Comparison of ENCODE assay signal across 1 cellular context in genomic region chr1:44694863-44695478, GRCh38.
TF ChIP-seq lines count a peak whose summit lies in the region.

No MANE protein-coding gene starts in this region.

TF ChIP-seq in HCT116, 20 proteins besides CTCF, POLR2A, EP300 and RAD21:
- TF ChIP-seq, protein P1, sequence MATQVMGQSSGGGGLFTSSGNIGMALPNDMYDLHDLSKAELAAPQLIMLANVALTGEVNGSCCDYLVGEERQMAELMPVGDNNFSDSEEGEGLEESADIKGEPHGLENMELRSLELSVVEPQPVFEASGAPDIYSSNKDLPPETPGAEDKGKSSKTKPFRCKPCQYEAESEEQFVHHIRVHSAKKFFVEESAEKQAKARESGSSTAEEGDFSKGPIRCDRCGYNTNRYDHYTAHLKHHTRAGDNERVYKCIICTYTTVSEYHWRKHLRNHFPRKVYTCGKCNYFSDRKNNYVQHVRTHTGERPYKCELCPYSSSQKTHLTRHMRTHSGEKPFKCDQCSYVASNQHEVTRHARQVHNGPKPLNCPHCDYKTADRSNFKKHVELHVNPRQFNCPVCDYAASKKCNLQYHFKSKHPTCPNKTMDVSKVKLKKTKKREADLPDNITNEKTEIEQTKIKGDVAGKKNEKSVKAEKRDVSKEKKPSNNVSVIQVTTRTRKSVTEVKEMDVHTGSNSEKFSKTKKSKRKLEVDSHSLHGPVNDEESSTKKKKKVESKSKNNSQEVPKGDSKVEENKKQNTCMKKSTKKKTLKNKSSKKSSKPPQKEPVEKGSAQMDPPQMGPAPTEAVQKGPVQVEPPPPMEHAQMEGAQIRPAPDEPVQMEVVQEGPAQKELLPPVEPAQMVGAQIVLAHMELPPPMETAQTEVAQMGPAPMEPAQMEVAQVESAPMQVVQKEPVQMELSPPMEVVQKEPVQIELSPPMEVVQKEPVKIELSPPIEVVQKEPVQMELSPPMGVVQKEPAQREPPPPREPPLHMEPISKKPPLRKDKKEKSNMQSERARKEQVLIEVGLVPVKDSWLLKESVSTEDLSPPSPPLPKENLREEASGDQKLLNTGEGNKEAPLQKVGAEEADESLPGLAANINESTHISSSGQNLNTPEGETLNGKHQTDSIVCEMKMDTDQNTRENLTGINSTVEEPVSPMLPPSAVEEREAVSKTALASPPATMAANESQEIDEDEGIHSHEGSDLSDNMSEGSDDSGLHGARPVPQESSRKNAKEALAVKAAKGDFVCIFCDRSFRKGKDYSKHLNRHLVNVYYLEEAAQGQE (IDR thresholded peaks at IDR 0.05; ENCODE audit: low read depth) = no peak
- TF ChIP-seq ELF1 (IDR thresholded peaks at IDR 0.05; ENCODE audit: borderline replicate concordance, low read depth) (no peak), MAX (IDR thresholded peaks at IDR 0.05) (no peak), SP1 (IDR thresholded peaks at IDR 0.05; ENCODE audit: low read depth) (no peak), CBX3 (IDR thresholded peaks at IDR 0.05; ENCODE audit: low read depth) (no peak), YY1 (IDR thresholded peaks at IDR 0.05; ENCODE audit: extremely low read depth, insufficient replicate concordance, low read depth, low read length) (no peak), TCF7L2 (IDR thresholded peaks at IDR 0.05; ENCODE audit: borderline replicate concordance, extremely low read depth, insufficient read depth, insufficient read length) (no peak), FOSL1 (IDR thresholded peaks at IDR 0.05; ENCODE audit: low read depth) (no peak), EGR1 (IDR thresholded peaks at IDR 0.05; ENCODE audit: low read depth) (no peak), ZFX (IDR thresholded peaks at IDR 0.05) (no peak)
- TF ChIP-seq, protein P2, sequence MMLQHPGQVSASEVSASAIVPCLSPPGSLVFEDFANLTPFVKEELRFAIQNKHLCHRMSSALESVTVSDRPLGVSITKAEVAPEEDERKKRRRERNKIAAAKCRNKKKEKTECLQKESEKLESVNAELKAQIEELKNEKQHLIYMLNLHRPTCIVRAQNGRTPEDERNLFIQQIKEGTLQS (IDR thresholded peaks at IDR 0.05) = no peak
